In genomic region chr2:150127995-150128394, GRCh38 we compare ENCODE assay signal across 25 cellular contexts.
A peak's percentile ranks its signal among the peaks of the same experiment; 100 is the strongest.
DNase-seq lines count a peak whose midpoint lies in the region; FAIRE-seq and TF ChIP-seq lines count a peak whose summit lies in the region.
"Had no signal": no experiment of that assay in that cellular context is flagged by ENCODE, and none has a peak within 500 bp of the region (broad histone marks: within the 10 kb centered on the region; RNA-seq: fewer than 3 reads in every experiment).

No MANE protein-coding gene starts in this region.

- H3K56ac ChIP-seq in mesendoderm (ENCODE audit: low read length) = no peak overlapping the region

- H2AK5ac ChIP-seq in mesendoderm (ENCODE audit: low read length) = no peak overlapping the region

- no peak for TF ChIP-seq CTCF in Calu3 (IDR thresholded peaks at IDR 0.05; ENCODE audit: unreplicated experiment)
- no peak for TF ChIP-seq CTCF in epithelial cell of esophagus (IDR thresholded peaks at IDR 0.05; ENCODE audit: insufficient read depth, low read depth, low read length, missing control alignments)

- H3K79me1 ChIP-seq in mesendoderm (ENCODE audit: low read length) = no peaks in the 10 kb centered on the region

- H3K9me3 Mint-ChIP-seq in Calu3 (ENCODE audit: low read depth, unreplicated experiment) = peaks cover 6% of the 10 kb centered on the region
- H3K9me3 Mint-ChIP-seq: T-helper 2 cell treated with Interferon-gamma antibody and Interleukin-4, amounts not matched to agents 5 μg/mL and 100 μg/mL, for 36 hours had no signal

- H3K27me3 Mint-ChIP-seq in Calu3 (ENCODE audit: unreplicated experiment) = no peaks in the 10 kb centered on the region
- H3K27me3 Mint-ChIP-seq: activated naive CD8-positive, alpha-beta T cell treated with anti-CD3 and anti-CD28 coated beads for 36 hours; CD8-positive, alpha-beta memory T cell had no signal

- H3K27me3 ChIP-seq in mesendoderm (ENCODE audit: insufficient read depth, low read length, poor library complexity) = no peaks in the 10 kb centered on the region
- H3K27me3 ChIP-seq: cardiac muscle cell, neutrophil, SJCRH30, tibial nerve had no signal

- H2BK120ac ChIP-seq in mesendoderm (ENCODE audit: low read depth, low read length) = no peak overlapping the region

- no TSS peak for BruUV-seq in Calu3 (replicated peaks; lab: Mats Ljungman, UMichigan)

- H3K27ac ChIP-seq in mesendoderm (ENCODE audit: low read depth, low read length) = no peak overlapping the region
- H3K27ac ChIP-seq: cardiac muscle cell, neutrophil, SJCRH30, tibial nerve had no signal

- H4K5ac ChIP-seq in mesendoderm (ENCODE audit: low read length) = no peak overlapping the region

- no peak overlapping the region for H3K23ac ChIP-seq in mesendoderm (ENCODE audit: low read length)

- CTCF ChIA-PET in Calu3 (lab: Charles Lee) = interaction anchor here (1.1 kb wide), 1 partner anchor 30 kb away, joined by 4 read pairs; no protein-coding TSS in a partner anchor

- no peak overlapping the region for H3K9ac ChIP-seq in mesendoderm (ENCODE audit: low read length)

- no peak overlapping the region for H3K18ac ChIP-seq in mesendoderm (ENCODE audit: low read length)

- no peak overlapping the region for H3K4ac ChIP-seq in mesendoderm (ENCODE audit: low read depth, low read length)

- H2BK5ac ChIP-seq in mesendoderm (ENCODE audit: low read length) = no peak overlapping the region

- H3K4me3 Mint-ChIP-seq in Calu3 (ENCODE audit: low read depth, unreplicated experiment) = no peak overlapping the region
- H3K4me3 Mint-ChIP-seq: activated naive CD8-positive, alpha-beta T cell treated with anti-CD3 and anti-CD28 coated beads for 36 hours; activated T-helper 1 cell treated with anti-CD3 and anti-CD28 coated beads, Interleukin-12 subunit alpha, Interleukin-12 subunit beta, Interleukin-2, Interleukin-4 antibody, amounts not matched to agents 30 ng/mL and 10 ng/mL and 1 ng/mL, durations not matched to agents 14 hours and 24 hours and 36 hours; CD8-positive, alpha-beta memory T cell; T-helper 2 cell treated with Interferon-gamma antibody and Interleukin-4, amounts not matched to agents 5 μg/mL and 100 μg/mL, for 36 hours had no signal

- peaks cover 57% of the 10 kb centered on the region for H3K4me1 Mint-ChIP-seq in Calu3 (ENCODE audit: low read depth, unreplicated experiment)
- H3K4me1 Mint-ChIP-seq: activated naive CD8-positive, alpha-beta T cell treated with anti-CD3 and anti-CD28 coated beads for 36 hours; CD8-positive, alpha-beta memory T cell had no signal

- H3K4me3 ChIP-seq in epithelial cell of esophagus (ENCODE audit: low read length) = no peak overlapping the region
- no peak overlapping the region for H3K4me3 ChIP-seq in mesendoderm (ENCODE audit: low read length)
- H3K4me3 ChIP-seq: cardiac muscle cell, mucosa of descending colon, SJCRH30, tibial nerve had no signal

- intact Hi-C loops in Calu3 (cut with micrococcal nuclease; ENCODE audit: unreplicated experiment) = no loop called here

- peak overlapping the region; percentile 64 for H2BK15ac ChIP-seq in mesendoderm (replicated peaks; ENCODE audit: low read depth)

- DNase-seq in Calu3 = no peak
- peak; percentile 63 for DNase-seq in RCC 7860 (ENCODE audit: low spot score)
- peak; percentile 53 for DNase-seq in epithelial cell of esophagus (ENCODE audit: low read depth)
- no peak for DNase-seq in mesendoderm
- DNase-seq in putamen (ENCODE audit: low spot score) = no peak
- DNase-seq in NCI-H1048 (lab: John Stamatoyannopoulos, UW) = no peak
- no peak for DNase-seq in dedifferentiated amniotic fluid mesenchymal stem cell (ENCODE audit: extremely low spot score)
- DNase-seq in NCI-H2171 (lab: John Stamatoyannopoulos, UW) = no peak
- DNase-seq: activated naive CD8-positive, alpha-beta T cell treated with anti-CD3 and anti-CD28 coated beads for 36 hours; CD8-positive, alpha-beta memory T cell; DMS79; effector CD8-positive, alpha-beta T cell; foreskin melanocyte; left cardiac atrium; mucosa of descending colon; MV-4-11; right cardiac atrium; SJCRH30; stimulated activated naive CD4-positive, alpha-beta T cell had no signal

- H4K8ac ChIP-seq in mesendoderm (ENCODE audit: low read depth, low read length) = no peak overlapping the region

- H3K79me2 ChIP-seq in mesendoderm (ENCODE audit: control insufficient read depth, insufficient read depth, low read length) = no peaks in the 10 kb centered on the region

- peak overlapping the region; percentile 9 for H3K27ac Mint-ChIP-seq in Calu3 (ENCODE audit: unreplicated experiment)
- H3K27ac Mint-ChIP-seq: activated naive CD8-positive, alpha-beta T cell treated with anti-CD3 and anti-CD28 coated beads for 36 hours; activated T-helper 1 cell treated with anti-CD3 and anti-CD28 coated beads, Interleukin-12 subunit alpha, Interleukin-12 subunit beta, Interleukin-2, Interleukin-4 antibody, amounts not matched to agents 30 ng/mL and 10 ng/mL and 1 ng/mL, durations not matched to agents 14 hours and 24 hours and 36 hours; T-helper 2 cell treated with Interferon-gamma antibody and Interleukin-4, amounts not matched to agents 5 μg/mL and 100 μg/mL, for 36 hours had no signal

- peaks cover 9% of the 10 kb centered on the region for H3K4me1 ChIP-seq in mesendoderm (ENCODE audit: control insufficient read depth, low read depth, low read length)
- H3K4me1 ChIP-seq: SJCRH30 had no signal

- WGBS in mesendoderm (ENCODE audit: extremely low coverage, insufficient coverage, low lambda C conversion rate) = no CpG with 5 or more reads among the region's 4 CpGs

- peak; percentile 70 for FAIRE-seq in RCC 7860 (lab: Jason Lieb, UNC)
- FAIRE-seq: GM18507 had no signal

- no peak overlapping the region for H3K4me2 ChIP-seq in mesendoderm (ENCODE audit: low read length)

- H3K36me3 Mint-ChIP-seq in Calu3 (ENCODE audit: insufficient read depth, unreplicated experiment) = no peaks in the 10 kb centered on the region
- H3K36me3 Mint-ChIP-seq: activated naive CD8-positive, alpha-beta T cell treated with anti-CD3 and anti-CD28 coated beads for 36 hours; CD8-positive, alpha-beta memory T cell had no signal

- no peaks in the 10 kb centered on the region for H3K36me3 ChIP-seq in mesendoderm (ENCODE audit: control insufficient read depth, insufficient read depth, low read length)
- H3K36me3 ChIP-seq: cardiac muscle cell, neutrophil, SJCRH30, tibial nerve had no signal

Comparison
In these comparisons a context has a peak if more than half of its experiments do, and no peak if none do; other contexts are left out.
1. DNase-seq: peak in RCC 7860 (single experiment) and epithelial cell of esophagus (single experiment); none in Calu3 (single experiment), mesendoderm (single experiment), putamen (single experiment), NCI-H1048 (single experiment), dedifferentiated amniotic fluid mesenchymal stem cell (single experiment) and NCI-H2171 (single experiment).